Comparison of ENCODE assay signal across 8 cellular contexts in the genomic region with DNA sequence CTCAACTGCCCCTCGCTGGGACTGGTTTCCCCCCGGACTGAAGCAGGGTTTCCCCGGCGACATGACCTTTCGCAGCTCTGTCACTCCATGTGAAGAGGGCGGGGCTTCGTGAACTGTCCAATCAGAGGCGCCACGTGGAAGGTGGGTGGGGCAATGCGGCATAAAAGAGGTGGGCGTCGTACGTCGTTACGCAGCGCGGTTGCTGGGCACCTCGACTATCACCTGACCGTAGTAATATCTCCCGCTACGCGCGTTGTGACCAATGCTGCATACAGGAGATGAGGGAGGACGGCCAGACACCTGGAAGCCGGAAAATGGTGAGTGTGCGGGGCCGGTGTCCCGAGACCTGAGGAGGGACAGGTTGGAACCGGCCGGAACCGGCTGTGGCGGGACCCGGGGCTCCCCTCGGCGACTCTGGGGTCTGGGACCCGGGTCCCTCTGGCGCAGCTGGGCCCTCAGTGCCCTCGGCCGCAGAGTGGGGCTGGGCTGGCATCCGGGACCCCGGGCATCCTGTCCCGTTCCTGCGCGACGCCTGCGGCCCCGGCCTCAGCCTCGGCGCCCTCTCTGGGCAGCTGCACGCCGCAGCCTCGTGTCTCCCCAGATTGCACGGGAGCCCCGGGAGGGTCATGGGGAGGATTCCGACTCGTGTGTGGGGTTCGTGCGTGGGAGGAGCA. TPM values are rescaled to one million over a fixed set of nuclear protein-coding genes. Genes with fewer than 3 reads are reported as not detected.
DNase-seq lines count a peak whose midpoint lies in the region; TF ChIP-seq lines count a peak whose summit lies in the region.

No MANE protein-coding gene starts in this region.

- peak overlapping the region; percentile 29 for H3K4me3 ChIP-seq in lower leg skin (ENCODE audit: low read depth, poor library complexity, severe bottlenecking)

- 0 to 2% methylated on average over 32 to 35 of the region's 58 CpGs for WGBS in lower leg skin, 2 donors

- peak; percentile 51 for DNase-seq in GM13976 (ENCODE audit: low spot score)
- DNase-seq in activated CD4-positive, alpha-beta T cell treated with anti-CD3 and anti-CD28 coated beads, Interleukin-2, amount 50 U/mL, for 24 hours (ENCODE audit: low read depth in 1 of 2, low spot score in 1 of 2): peak; percentile 36 to 78
- peak; percentile 79 to 93 for DNase-seq in lower leg skin (ENCODE audit: low spot score in 2 of 2)
- DNase-seq in stimulated activated CD4-positive, alpha-beta T cell treated with anti-CD3 and anti-CD28 coated beads, Interleukin-4, amount 100 ng/mL, for 1 hour: peak; percentile 77
- no peak for DNase-seq in DMS 273 (lab: John Stamatoyannopoulos, UW; ENCODE audit: unreplicated experiment)
- no peak for DNase-seq in glomerular visceral epithelial cell (ENCODE audit: extremely low spot score)
- DNase-seq in ecto neural progenitor cell (ENCODE audit: low spot score): no peak

- peaks cover 15% of the 10 kb centered on the region for H3K4me1 Mint-ChIP-seq in dendritic cell treated with granulocyte-macrophage colony-stimulating factor and Interleukin-4, amounts not matched to agents 40 ng/mL and 50 ng/mL, for 4 days (ENCODE audit: low read depth)

- H3K4me3 Mint-ChIP-seq in dendritic cell treated with granulocyte-macrophage colony-stimulating factor and Interleukin-4, amounts not matched to agents 40 ng/mL and 50 ng/mL, for 4 days: peak overlapping the region; percentile 20

- in situ Hi-C loops in GM13976 (cut with MboI; ENCODE audit: low sequenced_read_pairs, unreplicated experiment): no loop called here

- intact Hi-C loops in dendritic cell treated with granulocyte-macrophage colony-stimulating factor and Interleukin-4, amounts not matched to agents 40 ng/mL and 50 ng/mL, for 4 days (cut with micrococcal nuclease): no loop called here
- intact Hi-C loops in lower leg skin (cut with DNase I; ENCODE audit: low total_unique reads): no loop called here

- no peak for TF ChIP-seq POLR2A in lower leg skin (IDR thresholded peaks at IDR 0.05)

- no peak for TF ChIP-seq CTCF in GM13976 (IDR thresholded peaks at IDR 0.05; ENCODE audit: borderline replicate concordance, control extremely low read depth, extremely low read depth, insufficient read depth, missing control alignments)
- no peak for TF ChIP-seq CTCF in lower leg skin (IDR thresholded peaks at IDR 0.05)

- H3K27me3 Mint-ChIP-seq in dendritic cell treated with granulocyte-macrophage colony-stimulating factor and Interleukin-4, amounts not matched to agents 40 ng/mL and 50 ng/mL, for 4 days: peaks cover 27% of the 10 kb centered on the region

- H3K27ac Mint-ChIP-seq in dendritic cell treated with granulocyte-macrophage colony-stimulating factor and Interleukin-4, amounts not matched to agents 40 ng/mL and 50 ng/mL, for 4 days: no peak overlapping the region

- peaks cover 52% of the 10 kb centered on the region for H3K36me3 Mint-ChIP-seq in dendritic cell treated with granulocyte-macrophage colony-stimulating factor and Interleukin-4, amounts not matched to agents 40 ng/mL and 50 ng/mL, for 4 days (ENCODE audit: low read depth)

- H3K9me3 Mint-ChIP-seq in dendritic cell treated with granulocyte-macrophage colony-stimulating factor and Interleukin-4, amounts not matched to agents 40 ng/mL and 50 ng/mL, for 4 days: peaks cover 84% of the 10 kb centered on the region

RNA-seq across cellular contexts. Expression of a gene that starts 32.1 kb away (rescaled TPM):
- 10 to 100 TPM in 2 of 4 donors, 1 to 10 TPM in 2; 5.4 to 14.5 (median 11.2) TPM for total RNA-seq in lower leg skin

RNA-seq across cellular contexts. Expression of a gene that starts 38.4 kb away (rescaled TPM):
- 1 to 10 TPM; 1.6 to 9.2 (median 4.0) TPM for total RNA-seq in lower leg skin

RNA-seq across cellular contexts. Expression of a gene that starts 54.8 kb away (rescaled TPM):
- 1 to 10 TPM; 1.5 to 6.1 (median 4.0) TPM for total RNA-seq in lower leg skin

Comparison
In these comparisons a context has a peak if more than half of its experiments do, and no peak if none do; other contexts are left out.
1. DNase-seq: peak in GM13976 (single experiment), activated CD4-positive, alpha-beta T cell treated with anti-CD3 and anti-CD28 coated beads, Interleukin-2, amount 50 U/mL, for 24 hours (2 of 2), lower leg skin (2 of 2) and stimulated activated CD4-positive, alpha-beta T cell treated with anti-CD3 and anti-CD28 coated beads, Interleukin-4, amount 100 ng/mL, for 1 hour (single experiment); none in DMS 273 (single experiment), glomerular visceral epithelial cell (single experiment) and ecto neural progenitor cell (single experiment).